Comparison of ENCODE assay signal across 11 cellular contexts in the genomic region with DNA sequence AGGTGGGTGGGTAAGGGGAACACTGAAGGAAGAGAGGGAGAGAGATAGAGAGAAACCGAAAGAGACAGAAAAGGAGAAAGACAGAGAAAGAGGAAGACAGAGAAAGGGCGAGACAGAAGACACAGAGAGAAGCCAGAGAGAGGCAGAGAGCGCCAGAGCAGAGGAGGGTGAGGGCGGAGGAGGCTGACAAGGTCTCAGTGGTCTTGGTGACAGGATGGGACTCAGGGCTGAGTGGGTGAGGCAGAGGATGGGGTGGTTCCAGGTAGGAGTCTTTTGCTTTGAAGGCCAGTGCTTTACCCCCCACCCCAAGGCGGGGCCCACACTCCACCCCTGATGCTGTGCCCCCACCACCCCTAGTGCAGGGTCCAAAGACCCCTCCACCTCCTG. TPM values are rescaled to one million over a fixed set of nuclear protein-coding genes. Genes with fewer than 3 reads are reported as not detected.
A peak's percentile ranks its signal among the peaks of the same experiment; 100 is the strongest.
DNase-seq lines count a peak whose midpoint lies in the region; ATAC-seq and TF ChIP-seq lines count a peak whose summit lies in the region.
"Had no signal": no experiment of that assay in that cellular context is flagged by ENCODE, and none has a peak within 500 bp of the region (broad histone marks: within the 10 kb centered on the region; RNA-seq: fewer than 3 reads in every experiment).

No MANE protein-coding gene starts in this region.

- H3K4me3 Mint-ChIP-seq in activated CD4-positive, alpha-beta T cell treated with anti-CD3 and anti-CD28 coated beads, Interleukin-2, amount 10 ng/mL, durations not matched to agents 7 days and 5 days = no peak overlapping the region
- peak overlapping the region; percentile 47 for H3K4me3 Mint-ChIP-seq in T-helper 17 cell

- DNase-seq in activated CD4-positive, alpha-beta T cell treated with anti-CD3 and anti-CD28 coated beads, Interleukin-2, amount 10 ng/mL, durations not matched to agents 7 days and 5 days = no peak
- DNase-seq in activated CD4-positive, alpha-beta T cell treated with anti-CD3 and anti-CD28 coated beads, Interleukin-2, amount 50 U/mL, for 4 hours = no peak
- DNase-seq in T-helper 17 cell (no peak), foreskin fibroblast (no peak), stomach (no peak), Ammon's horn (ENCODE audit: low spot score) (no peak), GM10266 (ENCODE audit: extremely low spot score) (no peak)
- DNase-seq: BE2C, NCI-H1092 treated with DMSO at 0.1 percent for 48 hours had no signal

- H3K27ac ChIP-seq in stomach = peak overlapping the region in 3 of 5 donors; percentile 83 to 88 (median 86)

- peak overlapping the region; percentile 47 for H3K27ac Mint-ChIP-seq in activated CD4-positive, alpha-beta T cell treated with anti-CD3 and anti-CD28 coated beads, Interleukin-2, amount 10 ng/mL, durations not matched to agents 7 days and 5 days
- no peak overlapping the region for H3K27ac Mint-ChIP-seq in T-helper 17 cell
- H3K27ac Mint-ChIP-seq: progenitor cell of endocrine pancreas had no signal

- ATAC-seq in T-helper 17 cell (no peak), HG03439 (IDR thresholded peaks at IDR 0.05; ENCODE audit: unreplicated experiment) (no peak)

- CTCF ChIA-PET in activated CD4-positive, alpha-beta T cell treated with anti-CD3 and anti-CD28 coated beads, Interleukin-2, amount 10 ng/mL, durations not matched to agents 7 days and 5 days (lab: Charles Lee) = no interaction called here

- H3K27me3 Mint-ChIP-seq in activated CD4-positive, alpha-beta T cell treated with anti-CD3 and anti-CD28 coated beads, Interleukin-2, amount 10 ng/mL, durations not matched to agents 7 days and 5 days = no peaks in the 10 kb centered on the region
- H3K27me3 Mint-ChIP-seq in T-helper 17 cell = peaks cover 4% of the 10 kb centered on the region
- H3K27me3 Mint-ChIP-seq: progenitor cell of endocrine pancreas had no signal

- intact Hi-C loops in stomach (cut with DNase I; ENCODE audit: low total_unique reads) = no loop called here

- TF ChIP-seq EP300 in stomach (IDR thresholded peaks at IDR 0.05) = no peak

- H3K4me1 Mint-ChIP-seq in activated CD4-positive, alpha-beta T cell treated with anti-CD3 and anti-CD28 coated beads, Interleukin-2, amount 10 ng/mL, durations not matched to agents 7 days and 5 days = peaks cover 14% of the 10 kb centered on the region
- H3K4me1 Mint-ChIP-seq in T-helper 17 cell = peaks cover 6% of the 10 kb centered on the region

- peaks cover 6 to 42% (median 32%) of the 10 kb centered on the region in 4 donors for H3K4me1 ChIP-seq in stomach
- H3K4me1 ChIP-seq: BE2C had no signal

- H3K27me3 ChIP-seq in stomach = peaks cover 0 to 41% (median 4%) of the 10 kb centered on the region in 3 donors
- H3K27me3 ChIP-seq: BE2C had no signal

- TF ChIP-seq POLR2A in stomach (IDR thresholded peaks at IDR 0.05) = no peak

- no peaks in the 10 kb centered on the region for H3K36me3 Mint-ChIP-seq in activated CD4-positive, alpha-beta T cell treated with anti-CD3 and anti-CD28 coated beads, Interleukin-2, amount 10 ng/mL, durations not matched to agents 7 days and 5 days (ENCODE audit: low read depth)
- no peaks in the 10 kb centered on the region for H3K36me3 Mint-ChIP-seq in T-helper 17 cell (ENCODE audit: low read depth)

- no peaks in the 10 kb centered on the region for H3K9me3 Mint-ChIP-seq in activated CD4-positive, alpha-beta T cell treated with anti-CD3 and anti-CD28 coated beads, Interleukin-2, amount 10 ng/mL, durations not matched to agents 7 days and 5 days

- H3K9me3 ChIP-seq in T-helper 17 cell (ENCODE audit: control insufficient read depth, low read length, poor library complexity, severe bottlenecking) (no peaks in the 10 kb centered on the region), stomach (no peaks in the 10 kb centered on the region)
- H3K9me3 ChIP-seq: BE2C had no signal

- 50 to 73% (median 61%) methylated on average over 3 to 5 of the region's 5 CpGs for WGBS in stomach, 5 donors

- POLR2A ChIA-PET in activated CD4-positive, alpha-beta T cell treated with anti-CD3 and anti-CD28 coated beads, Interleukin-2, amount 10 ng/mL, durations not matched to agents 7 days and 5 days (lab: Charles Lee) = no interaction called here

- TF ChIP-seq CTCF in foreskin fibroblast (IDR thresholded peaks at IDR 0.05; ENCODE audit: low read depth, low read length) (no peak), stomach (IDR thresholded peaks at IDR 0.05) (no peak), GM10266 (IDR thresholded peaks at IDR 0.05; ENCODE audit: control insufficient read depth, insufficient read depth, low read depth, missing control alignments) (no peak)

- H3K36me3 ChIP-seq in stomach = no peaks in the 10 kb centered on the region
- H3K36me3 ChIP-seq: BE2C had no signal

- H3K4me3 ChIP-seq in foreskin fibroblast (ENCODE audit: low read depth in 1 of 2, low read length in 2 of 2) (peak overlapping the region; percentile 49 to 52), stomach (peak overlapping the region; percentile 39 to 43 (median 42))

RNA-seq across cellular contexts. Expression of gene IQSEC2, which starts 1.1 kb away (rescaled TPM):
- under 1 TPM; 0.10 to 0.12 TPM for total RNA-seq in activated CD4-positive, alpha-beta T cell treated with anti-CD3 and anti-CD28 coated beads, Interleukin-2, amount 10 ng/mL, durations not matched to agents 7 days and 5 days
- 1 to 10 TPM; 1.9 TPM for total RNA-seq in T-helper 17 cell
- 10 to 100 TPM in 3 of 5 donors, 1 to 10 TPM in 2; 2.9 to 22.3 (median 15.9) TPM for total RNA-seq in stomach
- polyA plus RNA-seq in stomach = 10 to 100 TPM; 16.1 to 26.0 (median 16.5) TPM

RNA-seq across cellular contexts. Expression of gene KDM5C, which starts 55.3 kb away (rescaled TPM):
- 10 to 100 TPM; 77.2 to 81.2 TPM for total RNA-seq in activated CD4-positive, alpha-beta T cell treated with anti-CD3 and anti-CD28 coated beads, Interleukin-2, amount 10 ng/mL, durations not matched to agents 7 days and 5 days
- 100 to 1,000 TPM; 208 to 211 TPM for total RNA-seq in T-helper 17 cell
- 100 to 1,000 TPM in 3 of 5 donors, 10 to 100 TPM in 2; 73.5 to 390 (median 151) TPM for total RNA-seq in stomach
- polyA plus RNA-seq in stomach = 10 to 100 TPM; 11.8 to 19.9 (median 13.0) TPM
